Comparison of ENCODE assay signal across 17 cellular contexts in genomic region chr19:12133069-12133468, GRCh38. TPM values are rescaled to one million over a fixed set of nuclear protein-coding genes. Genes with fewer than 3 reads are reported as not detected.
A peak's percentile ranks its signal among the peaks of the same experiment; 100 is the strongest.
DNase-seq lines count a peak whose midpoint lies in the region; ATAC-seq and TF ChIP-seq lines count a peak whose summit lies in the region.
"Had no signal": no experiment of that assay in that cellular context is flagged by ENCODE, and none has a peak within 500 bp of the region (broad histone marks: within the 10 kb centered on the region; RNA-seq: fewer than 3 reads in every experiment).

No MANE protein-coding gene starts in this region.

- H3K4me1 Mint-ChIP-seq in endodermal cell (no peaks in the 10 kb centered on the region), H9 (peaks cover 8% of the 10 kb centered on the region in 2 experiments)

- H3K36me3 ChIP-seq in liver (ENCODE audit: control insufficient read depth in 4 of 4, insufficient read depth in 3 of 4, low read depth in 1 of 4, low read length in 3 of 4) (peaks cover 13 to 43% (median 39%) of the 10 kb centered on the region in 4 donors), right lobe of liver (peaks cover 0 to 36% (median 25%) of the 10 kb centered on the region in 4 donors), Panc1 (ENCODE audit: control insufficient read depth, insufficient read depth, low read length) (peaks cover 13% of the 10 kb centered on the region), endodermal cell (ENCODE audit: control insufficient read depth, insufficient read depth, low read length) (peaks cover 78% of the 10 kb centered on the region), subcutaneous abdominal adipose tissue (ENCODE audit: control insufficient read depth in 5 of 5, insufficient read depth in 5 of 5, low read length in 5 of 5) (peaks cover 22 to 43% (median 34%) of the 10 kb centered on the region in 5 donors)

- intact Hi-C loops in right lobe of liver (cut with DNase I) (no loop called here), Panc1 (cut with micrococcal nuclease; ENCODE audit: unreplicated experiment) (no loop called here)

- DNase-seq in right lobe of liver (no peak), Panc1 (ENCODE audit: low read depth, low spot score) (no peak), endodermal cell (no peak), GM03348 (ENCODE audit: low spot score) (no peak), H9 (no peak)
- no peak for DNase-seq in activated naive CD4-positive, alpha-beta T cell treated with anti-CD3 and anti-CD28 coated beads, Interleukin-2, amount 50 U/mL, for 16 hours
- DNase-seq: Calu3, DND-41, HCEC 1CT, NCI-H1092 treated with DMSO at 0.1 percent for 48 hours, NCI-H1694, NCI-H69, Peyer's patch, Right ventricle myocardium superior had no signal

- H3K56ac ChIP-seq in H9 (ENCODE audit: insufficient read length, low read depth, low read length) = no peak overlapping the region

- peaks cover 80% of the 10 kb centered on the region for H3K36me3 Mint-ChIP-seq in endodermal cell (ENCODE audit: low read depth)
- H3K36me3 Mint-ChIP-seq in H9 (ENCODE audit: insufficient read depth in 1 of 3, low read depth in 3 of 3) = peaks cover 79 to 88% (median 81%) of the 10 kb centered on the region in 3 experiments

- no peak overlapping the region for H3K9ac ChIP-seq in liver (ENCODE audit: low read depth in 1 of 2, low read length in 2 of 2)
- H3K9ac ChIP-seq in endodermal cell (ENCODE audit: extremely low read depth, low read length, poor library complexity, severe bottlenecking) = no peak overlapping the region
- no peak overlapping the region for H3K9ac ChIP-seq in subcutaneous abdominal adipose tissue (ENCODE audit: low read length in 5 of 5)
- H3K9ac ChIP-seq in H9 (ENCODE audit: extremely low read depth, insufficient read length, low read length) = no peak overlapping the region

- TF ChIP-seq RAD21 in liver (IDR thresholded peaks at IDR 0.05) = no peak

- TF ChIP-seq POLR2A in right lobe of liver (IDR thresholded peaks at IDR 0.05) = no peak

- no peak overlapping the region for H2BK12ac ChIP-seq in H9 (ENCODE audit: insufficient read length, low read depth, low read length)

- no peak overlapping the region for H3K27ac ChIP-seq in liver (ENCODE audit: low read depth in 1 of 2, low read length in 2 of 2)
- H3K27ac ChIP-seq in right lobe of liver = no peak overlapping the region
- H3K27ac ChIP-seq in Panc1 (ENCODE audit: low read length) = no peak overlapping the region
- no peak overlapping the region for H3K27ac ChIP-seq in endodermal cell (ENCODE audit: low read depth, low read length)
- no peak overlapping the region for H3K27ac ChIP-seq in subcutaneous abdominal adipose tissue (ENCODE audit: low read depth, low read length)
- H3K27ac ChIP-seq in H9 (ENCODE audit: insufficient read length, low read depth, low read length) = no peak overlapping the region
- H3K27ac ChIP-seq: Peyer's patch had no signal

- POLR2A ChIA-PET in Panc1 (lab: Charles Lee) = no interaction called here

- H3K4ac ChIP-seq in H9 (ENCODE audit: low read depth, low read length) = no peak overlapping the region

- H3K4me1 ChIP-seq in liver (ENCODE audit: control insufficient read depth in 4 of 4, insufficient read depth in 4 of 4, low read length in 3 of 4) (no peaks in the 10 kb centered on the region), right lobe of liver (no peaks in the 10 kb centered on the region), Panc1 (ENCODE audit: control insufficient read depth, insufficient read depth, low read length) (no peaks in the 10 kb centered on the region), endodermal cell (ENCODE audit: control insufficient read depth, insufficient read depth, low read length) (no peaks in the 10 kb centered on the region), subcutaneous abdominal adipose tissue (ENCODE audit: control insufficient read depth in 5 of 5, insufficient read depth in 5 of 5, low read length in 5 of 5) (no peaks in the 10 kb centered on the region), H9 (ENCODE audit: insufficient read depth, low read length) (no peaks in the 10 kb centered on the region)
- H3K4me1 ChIP-seq: Peyer's patch had no signal

- H2AK5ac ChIP-seq in H9 (ENCODE audit: insufficient read length, low read length) = no peak overlapping the region

- ATAC-seq in right lobe of liver = no peak
- ATAC-seq in Panc1 = no peak

- H3K79me2 ChIP-seq in H9 (ENCODE audit: insufficient read depth, low read length) = no peaks in the 10 kb centered on the region

- H3K27me3 Mint-ChIP-seq in endodermal cell (ENCODE audit: insufficient read depth) (no peaks in the 10 kb centered on the region), H9 (ENCODE audit: low read depth) (no peaks in the 10 kb centered on the region)

- no peak overlapping the region for H3K18ac ChIP-seq in H9 (ENCODE audit: insufficient read length, low read depth, low read length)

- H3K9me3 ChIP-seq in liver (ENCODE audit: control insufficient read depth in 4 of 4, low read length in 3 of 4) (peaks cover 25 to 47% (median 29%) of the 10 kb centered on the region in 4 donors), right lobe of liver (peaks cover 0 to 11% (median 4%) of the 10 kb centered on the region in 4 donors), Panc1 (ENCODE audit: control insufficient read depth, insufficient read depth, low read depth, low read length) (peaks cover 57% of the 10 kb centered on the region), endodermal cell (ENCODE audit: control insufficient read depth, low read length) (peaks cover 83% of the 10 kb centered on the region), subcutaneous abdominal adipose tissue (ENCODE audit: control insufficient read depth in 5 of 5, low read length in 5 of 5) (peaks cover 22 to 30% (median 29%) of the 10 kb centered on the region in 5 donors), H9 (ENCODE audit: control insufficient read depth, low read depth, low read length) (peaks cover 47% of the 10 kb centered on the region)

- H3T11ph ChIP-seq in H9 (ENCODE audit: low read length) = no peak overlapping the region

- H3K4me2 ChIP-seq in H9 (ENCODE audit: insufficient read depth, insufficient read length, low read length) = no peak overlapping the region

- H4K20me1 ChIP-seq in H9 (ENCODE audit: control insufficient read depth, insufficient read depth, insufficient read length) = no peaks in the 10 kb centered on the region

- H3K4me3 ChIP-seq in liver (ENCODE audit: low read depth in 1 of 3, low read length in 3 of 3) (peak overlapping the region in 2 of 3 donors; percentile 35 to 72), right lobe of liver (no peak overlapping the region), Panc1 (ENCODE audit: low read depth in 2 of 2, low read length in 2 of 2) (no peak overlapping the region), endodermal cell (ENCODE audit: low read length) (peak overlapping the region; percentile 67), subcutaneous abdominal adipose tissue (ENCODE audit: low read depth in 1 of 5, low read length in 5 of 5) (peak overlapping the region in 4 of 5 donors; percentile 1 to 46 (median 30))
- H3K4me3 ChIP-seq: Peyer's patch had no signal

- H2BK20ac ChIP-seq in H9 (ENCODE audit: low read depth, low read length, poor library complexity, severe bottlenecking) = no peak overlapping the region

- no peak overlapping the region for H4K5ac ChIP-seq in H9 (ENCODE audit: insufficient read length, low read depth, low read length)

- CTCF ChIA-PET in Panc1 (lab: Charles Lee) = no interaction called here

- H3K9me3 Mint-ChIP-seq in endodermal cell (peaks cover 92% of the 10 kb centered on the region), H9 (peaks cover 79% of the 10 kb centered on the region in 2 experiments)

- H3K14ac ChIP-seq in H9 (ENCODE audit: insufficient read depth, low read length) = no peak overlapping the region

- H4K8ac ChIP-seq in H9 (replicated peaks; ENCODE audit: insufficient read length, low read depth, low read length) = no peak overlapping the region

- no peaks in the 10 kb centered on the region for H3K27me3 ChIP-seq in liver (ENCODE audit: control insufficient read depth in 4 of 4, insufficient read depth in 4 of 4, low read length in 3 of 4)
- no peaks in the 10 kb centered on the region for H3K27me3 ChIP-seq in right lobe of liver
- H3K27me3 ChIP-seq in Panc1 (ENCODE audit: control insufficient read depth, insufficient read depth, low read length) = no peaks in the 10 kb centered on the region
- no peaks in the 10 kb centered on the region for H3K27me3 ChIP-seq in endodermal cell (ENCODE audit: control insufficient read depth, insufficient read depth, low read length, poor library complexity, severe bottlenecking)
- no peaks in the 10 kb centered on the region for H3K27me3 ChIP-seq in subcutaneous abdominal adipose tissue (ENCODE audit: control insufficient read depth in 5 of 5, insufficient read depth in 4 of 5, low read length in 5 of 5)
- H3K27me3 ChIP-seq in H9 (ENCODE audit: insufficient read depth, low read length) = no peaks in the 10 kb centered on the region
- H3K27me3 ChIP-seq: Peyer's patch had no signal

- H3K4me3 Mint-ChIP-seq in endodermal cell = no peak overlapping the region
- no peak overlapping the region for H3K4me3 Mint-ChIP-seq in H9
- H3K4me3 Mint-ChIP-seq: CD14-positive monocyte had no signal

- TSS peak; percentile 8 for BruUV-seq in Panc1 (replicated peaks; lab: Mats Ljungman, UMichigan)

- H2AFZ ChIP-seq in H9 (ENCODE audit: low read length) = no peak overlapping the region

- H3K23me2 ChIP-seq in H9 (ENCODE audit: insufficient read length, low read depth, low read length, poor library complexity, severe bottlenecking) = no peaks in the 10 kb centered on the region

- 99% methylated on average over 3 of the region's 3 CpGs for WGBS in liver
- WGBS in right lobe of liver (ENCODE audit: insufficient coverage, low coverage, low lambda C conversion rate, missing lambda C conversion rate) = 95% methylated on average over 2 of the region's 3 CpGs
- 93 to 94% methylated on average over 3 of the region's 3 CpGs for WGBS in endodermal cell (ENCODE audit: insufficient coverage in 1 of 2, insufficient read length in 1 of 2), 2 experiments
- WGBS in H9 (ENCODE audit: extremely low coverage, insufficient read length, low lambda C conversion rate) = no CpG with 5 or more reads among the region's 3 CpGs

- H2BK5ac ChIP-seq in H9 (ENCODE audit: insufficient read length, low read length) = no peak overlapping the region

- H3K27ac Mint-ChIP-seq in endodermal cell = no peak overlapping the region
- H3K27ac Mint-ChIP-seq in H9 = no peak overlapping the region; a peak in 1 of 7 replicates
- H3K27ac Mint-ChIP-seq: CD14-positive monocyte had no signal

- no peaks in the 10 kb centered on the region for H3K79me1 ChIP-seq in H9 (ENCODE audit: insufficient read depth, low read depth, low read length, poor library complexity, severe bottlenecking)

- H2BK120ac ChIP-seq in H9 (ENCODE audit: low read depth, low read length, poor library complexity, severe bottlenecking) = no peak overlapping the region

- H2BK15ac ChIP-seq in H9 (ENCODE audit: low read depth, low read length) = no peak overlapping the region

- no peak overlapping the region for H3K23ac ChIP-seq in H9 (ENCODE audit: insufficient read length, low read depth, low read length)

- in situ Hi-C loops in Panc1 (cut with HindIII; ENCODE audit: low pct_unique_long_range_greater_than_20kb, low sequenced_read_pairs) = no loop called here

- TF ChIP-seq CTCF in liver (IDR thresholded peaks at IDR 0.05; ENCODE audit: low read depth, low read length, missing input control) (no peak), right lobe of liver (IDR thresholded peaks at IDR 0.05) (no peak), Panc1 (IDR thresholded peaks at IDR 0.05) (no peak), endodermal cell (conservative IDR thresholded peaks at IDR 0.05) (no peak), H9 (conservative IDR thresholded peaks at IDR 0.05) (no peak)

- no peak overlapping the region for H4K91ac ChIP-seq in H9 (ENCODE audit: insufficient read length, low read depth, low read length)

RNA-seq across cellular contexts. Expression of gene ZNF20, which starts 7.1 kb away (rescaled TPM):
- total RNA-seq in liver (1 to 10 TPM; 1.2 to 1.8 TPM), right lobe of liver (1 to 10 TPM in 5 of 6 experiments, under 1 TPM in 1; 0.98 to 2.7 (median 1.5) TPM), Panc1 (2021; ENCODE audit: unreplicated experiment) (4.9 TPM), endodermal cell (10 to 100 TPM; 10.2 to 10.6 TPM), H9 (2021) (5.6 and 5.7 TPM in 2 replicates)
- 1 to 10 TPM in 1 of 2 donors, under 1 TPM in 1; 0.13 to 1.0 TPM for polyA plus RNA-seq in liver
- 1.8 TPM for polyA plus RNA-seq in Panc1 (2012; ENCODE audit: insufficient read length)
- 8.0 TPM for polyA plus RNA-seq in endodermal cell (2013, experiment 1 of 2)
- polyA plus RNA-seq in endodermal cell (2013, experiment 2 of 2) = 6.6 TPM

RNA-seq across cellular contexts. Expression of gene ZNF625, which starts 23.5 kb away (rescaled TPM):
- total RNA-seq in liver (1 to 10 TPM; 2.5 to 3.8 TPM), right lobe of liver (1 to 10 TPM in 4 of 6 experiments, under 1 TPM in 2; 0.57 to 1.8 (median 1.4) TPM), Panc1 (2021; ENCODE audit: unreplicated experiment) (7.9 TPM), endodermal cell (10 to 100 TPM; 30.2 to 40.0 TPM), H9 (2021) (28.1 and 30.7 TPM in 2 replicates)
- under 1 TPM in 1 of 2 donors, not detected in 1; 0.20 TPM for polyA plus RNA-seq in liver
- 1.0 TPM for polyA plus RNA-seq in Panc1 (2012; ENCODE audit: insufficient read length)
- 8.7 TPM for polyA plus RNA-seq in endodermal cell (2013, experiment 1 of 2)
- polyA plus RNA-seq in endodermal cell (2013, experiment 2 of 2) = 10.4 TPM
- total RNA-seq: Calu3 had no signal

RNA-seq across cellular contexts. Expression of gene ZNF136, which starts 29.8 kb away (rescaled TPM):
- total RNA-seq in liver (1 to 10 TPM; 4.5 to 5.8 TPM), right lobe of liver (1 to 10 TPM; 1.3 to 3.9 (median 2.2) TPM), Panc1 (2021; ENCODE audit: unreplicated experiment) (4.6 TPM), endodermal cell (10 to 100 TPM in 1 of 2 donors, 1 to 10 TPM in 1; 9.2 to 16.2 TPM), H9 (2021) (9.8 and 10.8 TPM in 2 replicates)
- polyA plus RNA-seq in liver = 1 to 10 TPM in 1 of 2 donors, under 1 TPM in 1; 0.92 to 2.1 TPM
- 4.2 TPM for polyA plus RNA-seq in Panc1 (2012; ENCODE audit: insufficient read length)
- polyA plus RNA-seq in endodermal cell (2013, experiment 1 of 2) = 7.4 TPM
- 8.5 TPM for polyA plus RNA-seq in endodermal cell (2013, experiment 2 of 2)

Comparison
In these comparisons a context has a peak if more than half of its experiments do, and no peak if none do; other contexts are left out.
1. H3K4me3 ChIP-seq: peak in liver (2 of 3), endodermal cell (single experiment) and subcutaneous abdominal adipose tissue (4 of 5); none in right lobe of liver (0 of 3) and Panc1 (0 of 2).